ENCODE assay signal across 9 cellular contexts in the genomic region with DNA sequence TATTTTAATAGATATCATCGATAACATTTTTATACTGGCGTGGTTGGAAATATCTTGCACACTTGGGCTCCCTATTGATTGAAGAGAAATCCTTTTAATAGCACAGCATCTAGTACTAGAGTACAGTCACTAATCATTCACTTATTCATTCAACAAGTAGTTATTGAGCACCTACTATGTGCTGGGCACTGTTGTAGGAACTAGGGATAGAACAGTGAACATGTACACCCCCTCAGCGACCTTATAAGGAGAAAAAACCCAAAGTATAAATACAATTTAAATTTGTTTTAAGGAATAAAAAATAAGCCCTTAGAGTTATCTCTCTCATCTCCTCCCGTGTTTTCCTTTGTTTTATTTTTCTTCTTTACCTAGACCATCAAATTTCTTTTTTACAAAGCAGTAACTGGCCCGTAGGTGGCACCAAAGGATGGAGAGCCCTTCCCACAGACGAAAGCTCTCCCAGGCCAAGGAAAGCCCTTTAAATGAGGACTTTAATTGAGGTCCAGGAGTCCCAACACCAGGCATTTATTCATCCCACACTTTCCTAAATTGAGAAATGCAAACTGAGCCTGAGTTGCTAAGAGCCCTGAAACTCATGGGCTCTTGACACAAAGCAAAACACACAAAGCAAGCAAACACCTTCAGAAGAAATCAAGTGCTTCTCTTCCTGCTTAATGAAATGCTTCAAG. TPM values are rescaled to one million over a fixed set of nuclear protein-coding genes. Genes with fewer than 3 reads are reported as not detected.
DNase-seq lines count a peak whose midpoint lies in the region; ATAC-seq and TF ChIP-seq lines count a peak whose summit lies in the region.
"Had no signal": no experiment of that assay in that cellular context is flagged by ENCODE, and none has a peak within 500 bp of the region (broad histone marks: within the 10 kb centered on the region; RNA-seq: fewer than 3 reads in every experiment).

No MANE protein-coding gene starts in this region.

- H3K9me3 ChIP-seq in left ventricle myocardium inferior (replicated peaks): no peaks in the 10 kb centered on the region

- H3K27me3 Mint-ChIP-seq in chondrocyte (ENCODE audit: low read depth) (no peaks in the 10 kb centered on the region), neural crest cell (ENCODE audit: low read depth) (no peaks in the 10 kb centered on the region)
- H3K27me3 Mint-ChIP-seq: dendritic cell treated with granulocyte-macrophage colony-stimulating factor and Interleukin-4, amounts not matched to agents 40 ng/mL and 50 ng/mL, for 4 days had no signal

- no peak overlapping the region for H3K27ac Mint-ChIP-seq in chondrocyte (ENCODE audit: unreplicated experiment)
- no peak overlapping the region for H3K27ac Mint-ChIP-seq in neural crest cell (ENCODE audit: unreplicated experiment)
- H3K27ac Mint-ChIP-seq: dendritic cell treated with granulocyte-macrophage colony-stimulating factor and Interleukin-4, amounts not matched to agents 40 ng/mL and 50 ng/mL, for 4 days had no signal

- H3K36me3 Mint-ChIP-seq in chondrocyte (ENCODE audit: low read depth) (peaks cover 21% of the 10 kb centered on the region), neural crest cell (ENCODE audit: low read depth) (peaks cover 3% of the 10 kb centered on the region)

- no peak overlapping the region for H3K4me3 Mint-ChIP-seq in chondrocyte (ENCODE audit: unreplicated experiment)
- H3K4me3 Mint-ChIP-seq in neural crest cell: no peak overlapping the region
- H3K4me3 Mint-ChIP-seq: dendritic cell treated with granulocyte-macrophage colony-stimulating factor and Interleukin-4, amounts not matched to agents 40 ng/mL and 50 ng/mL, for 4 days had no signal

- H3K27ac ChIP-seq in left ventricle myocardium inferior (replicated peaks): no peak overlapping the region

- no peaks in the 10 kb centered on the region for H3K4me1 Mint-ChIP-seq in chondrocyte (ENCODE audit: low read depth)
- H3K4me1 Mint-ChIP-seq in neural crest cell: no peaks in the 10 kb centered on the region

- H3K9me3 Mint-ChIP-seq in chondrocyte (ENCODE audit: low read depth): no peaks in the 10 kb centered on the region
- no peaks in the 10 kb centered on the region for H3K9me3 Mint-ChIP-seq in neural crest cell

- intact Hi-C loops in left ventricle myocardium inferior (cut with micrococcal nuclease) (no loop called here), Right ventricle myocardium superior (cut with DNase I) (no loop called here)

- peaks cover 56% of the 10 kb centered on the region for H3K36me3 ChIP-seq in left ventricle myocardium inferior

- TF ChIP-seq CTCF in left ventricle myocardium inferior (IDR thresholded peaks at IDR 0.05; ENCODE audit: borderline replicate concordance): peak; percentile 52
- peak; percentile 86 for TF ChIP-seq CTCF in chondrocyte (IDR thresholded peaks at IDR 0.05)
- TF ChIP-seq CTCF in neural crest cell (conservative IDR thresholded peaks at IDR 0.05): peak; percentile 73

- DNase-seq in left ventricle myocardium inferior (no peak), Right ventricle myocardium superior (no peak), NCI-H2196 treated with DMSO at 0.1 percent for 48 hours (lab: John Stamatoyannopoulos, UW; ENCODE audit: unreplicated experiment) (peak; percentile 13), chondrocyte (ENCODE audit: low spot score) (no peak), neural crest cell (ENCODE audit: low read depth, low spot score) (peak; percentile 39), NCI-H524 treated with DMSO at 0.1 percent for 48 hours (lab: John Stamatoyannopoulos, UW) (no peak), GOT3 (lab: John Stamatoyannopoulos, UW) (no peak)

- no peaks in the 10 kb centered on the region for H3K4me1 ChIP-seq in left ventricle myocardium inferior

- H3K27me3 ChIP-seq in left ventricle myocardium inferior (ENCODE audit: low read depth): no peaks in the 10 kb centered on the region

- ATAC-seq in Right ventricle myocardium superior (ENCODE audit: poor library complexity): no peak
- ATAC-seq in esophagus mucosa: no peak

- H3K4me3 ChIP-seq in left ventricle myocardium inferior: no peak overlapping the region

RNA-seq across cellular contexts. Expression of a gene that starts 29.0 kb away (rescaled TPM):
- total RNA-seq in left ventricle myocardium inferior (461 TPM), Right ventricle myocardium superior (498 TPM), chondrocyte (134 to 153 TPM (median 138 TPM) in 3 replicates), neural crest cell (305 and 317 TPM in 2 replicates), esophagus mucosa (142 TPM)

Comparison
In these comparisons a context has a peak if more than half of its experiments do, and no peak if none do; other contexts are left out.
1. DNase-seq: peak in NCI-H2196 treated with DMSO at 0.1 percent for 48 hours (single experiment) and neural crest cell (single experiment); none in left ventricle myocardium inferior (single experiment), Right ventricle myocardium superior (single experiment), chondrocyte (single experiment), NCI-H524 treated with DMSO at 0.1 percent for 48 hours (single experiment) and GOT3 (single experiment).
2. Peak in every context shown above with its lines, with median percentiles within 50 percentile points of each other: CTCF ChIP-seq.